Comparison of ENCODE assay signal across 9 cellular contexts in the genomic region with DNA sequence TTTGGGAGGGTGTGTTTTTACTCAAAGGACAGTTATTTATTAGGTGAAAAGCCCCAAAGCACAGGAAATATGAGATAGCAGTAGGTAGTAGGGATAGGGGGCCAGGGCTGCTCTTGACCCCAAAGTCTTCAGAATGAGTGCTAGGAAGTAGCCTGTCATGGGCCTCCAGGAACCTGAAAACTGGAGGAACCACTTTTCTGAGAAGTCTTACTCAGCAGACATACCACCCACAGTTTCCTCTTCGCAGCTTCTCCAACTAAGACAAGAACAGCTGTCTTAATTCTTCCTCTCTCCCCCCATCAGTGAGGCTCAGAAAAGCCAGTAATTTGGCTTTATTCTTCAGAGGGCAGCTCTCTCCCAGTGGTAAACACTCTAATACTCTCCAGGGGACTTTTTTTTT.
DNase-seq lines count a peak whose midpoint lies in the region; ATAC-seq and TF ChIP-seq lines count a peak whose summit lies in the region.
"Had no signal": no experiment of that assay in that cellular context is flagged by ENCODE, and none has a peak within 500 bp of the region (broad histone marks: within the 10 kb centered on the region; RNA-seq: fewer than 3 reads in every experiment).

No MANE protein-coding gene starts in this region.

- ATAC-seq in CD4-positive, CD25-positive, alpha-beta regulatory T cell (ENCODE audit: low read depth in 2 of 2), result peak; percentile 60 to 65
- ATAC-seq in GM19395 (IDR thresholded peaks at IDR 0.05; ENCODE audit: unreplicated experiment) (peak; percentile 92), HG03442 (IDR thresholded peaks at IDR 0.05; ENCODE audit: unreplicated experiment) (peak; percentile 91), left lobe of liver (peak; percentile 27)
- ATAC-seq: body of pancreas had no signal

- H3K4me3 Mint-ChIP-seq in CD4-positive, CD25-positive, alpha-beta regulatory T cell, result peak overlapping the region; percentile 0 to 27 (median 10)

- peaks cover 15% of the 10 kb centered on the region for H3K4me1 ChIP-seq in CD4-positive, CD25-positive, alpha-beta regulatory T cell (ENCODE audit: control insufficient read depth, insufficient read depth, low read length, poor library complexity, severe bottlenecking)
- H3K4me1 ChIP-seq in thyroid gland, result peaks cover 0 to 8% of the 10 kb centered on the region in 2 donors
- H3K4me1 ChIP-seq: body of pancreas had no signal

- 52 to 55% methylated on average over 1 of the region's 1 CpG for WGBS in thyroid gland, 2 donors

- H3K9me3 Mint-ChIP-seq in CD4-positive, CD25-positive, alpha-beta regulatory T cell, result peaks cover 0 to 3% (median 0%) of the 10 kb centered on the region in 7 donors

- no peaks in the 10 kb centered on the region for H3K27me3 Mint-ChIP-seq in CD4-positive, CD25-positive, alpha-beta regulatory T cell

- peak in 1 of 3 donors; percentile 91 for DNase-seq in CD4-positive, CD25-positive, alpha-beta regulatory T cell
- DNase-seq in activated T-cell treated with anti-CD3 and anti-CD28 coated beads for 48 hours (ENCODE audit: low read depth), result peak; percentile 25
- DNase-seq in left lobe of liver (ENCODE audit: low spot score), result no peak
- no peak for DNase-seq in thyroid gland
- no peak for DNase-seq in NCI-H526 treated with DMSO at 0.1 percent for 48 hours (lab: John Stamatoyannopoulos, UW)
- DNase-seq in NCI-H1092 treated with DMSO at 0.1 percent for 48 hours (lab: John Stamatoyannopoulos, UW), result no peak

- no peaks in the 10 kb centered on the region for H3K9me3 ChIP-seq in CD4-positive, CD25-positive, alpha-beta regulatory T cell (ENCODE audit: control insufficient read depth in 2 of 2, low read length in 2 of 2)
- no peaks in the 10 kb centered on the region for H3K9me3 ChIP-seq in thyroid gland
- H3K9me3 ChIP-seq: body of pancreas had no signal

- TF ChIP-seq CTCF in thyroid gland (IDR thresholded peaks at IDR 0.05), result no peak

- H3K27ac Mint-ChIP-seq in CD4-positive, CD25-positive, alpha-beta regulatory T cell, result peak overlapping the region; percentile 34 to 99 (median 68)

- peak overlapping the region; percentile 6 for H3K27ac ChIP-seq in CD4-positive, CD25-positive, alpha-beta regulatory T cell (ENCODE audit: insufficient read depth, low read length, poor library complexity, severe bottlenecking)
- peak overlapping the region in 2 of 3 donors; percentile 45 to 52 for H3K27ac ChIP-seq in thyroid gland

- H3K36me3 ChIP-seq in CD4-positive, CD25-positive, alpha-beta regulatory T cell (ENCODE audit: control insufficient read depth, insufficient read depth, low read length), result no peaks in the 10 kb centered on the region
- H3K36me3 ChIP-seq in thyroid gland, result no peaks in the 10 kb centered on the region

- no peaks in the 10 kb centered on the region for H3K27me3 ChIP-seq in CD4-positive, CD25-positive, alpha-beta regulatory T cell (ENCODE audit: control insufficient read depth, insufficient read depth, low read length)
- H3K27me3 ChIP-seq in thyroid gland, result no peaks in the 10 kb centered on the region
- H3K27me3 ChIP-seq: body of pancreas had no signal

- no peak for TF ChIP-seq POLR2A in thyroid gland (IDR thresholded peaks at IDR 0.05)

- H3K4me1 Mint-ChIP-seq in CD4-positive, CD25-positive, alpha-beta regulatory T cell, result peaks cover 17 to 41% (median 29%) of the 10 kb centered on the region in 4 donors

- intact Hi-C loops in thyroid gland (cut with DNase I), result no loop called here

- H3K4me3 ChIP-seq in CD4-positive, CD25-positive, alpha-beta regulatory T cell (ENCODE audit: low read depth, low read length), result peak overlapping the region; percentile 22
- no peak overlapping the region for H3K4me3 ChIP-seq in thyroid gland (replicated peaks in 1 of 3)
- H3K4me3 ChIP-seq: body of pancreas had no signal

- peaks cover 4% of the 10 kb centered on the region for H3K36me3 Mint-ChIP-seq in CD4-positive, CD25-positive, alpha-beta regulatory T cell

Comparison
In these comparisons a context has a peak if more than half of its experiments do, and no peak if none do; other contexts are left out.
1. ATAC-seq: peak in every context shown above with its lines; median percentile 92 in GM19395; 91 in HG03442; 62 in CD4-positive, CD25-positive, alpha-beta regulatory T cell; 27 in left lobe of liver.